In the genomic region with DNA sequence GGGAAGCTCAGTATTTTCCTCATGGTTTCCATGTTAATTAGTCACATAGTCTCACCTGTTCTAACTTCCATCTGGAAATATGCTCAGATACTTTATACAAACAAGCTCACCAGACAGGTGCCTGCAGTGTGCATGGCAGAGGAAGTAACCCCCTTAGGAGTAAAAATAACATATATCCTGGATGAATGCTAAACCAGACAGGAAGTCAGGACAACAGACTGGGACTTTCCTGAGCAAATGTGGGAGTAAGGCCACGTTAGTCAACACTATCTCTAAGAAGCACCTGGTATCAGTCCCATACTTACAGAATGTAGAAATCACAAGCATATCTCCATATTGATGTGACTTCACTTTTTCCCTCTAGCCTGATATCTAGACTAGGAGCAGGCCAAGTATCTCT, we compare ENCODE assay signal across 21 cellular contexts.
"Had no signal": no experiment of that assay in that cellular context is flagged by ENCODE, and none has a peak within 500 bp of the region (broad histone marks: within the 10 kb centered on the region; RNA-seq: fewer than 3 reads in every experiment).

No MANE protein-coding gene starts in this region.

- FAIRE-seq: HepG2, K562, RCC 7860 had no signal

- H3K4me2 ChIP-seq: KMS-11 had no signal

- H3K36me3 ChIP-seq: SJSA1 had no signal

- H3K9me3 ChIP-seq: SJSA1 had no signal

- H3K27ac ChIP-seq: KMS-11, SJSA1, SK-N-MC had no signal

- H3K9ac ChIP-seq: KMS-11 had no signal

- H3K4me3 ChIP-seq: K562, SJSA1, SK-N-MC had no signal

- DNase-seq: Kasumi-1, MV-4-11, NCI-H1048, NCI-H1105, NCI-H1417, NCI-H1436 treated with DMSO at 0.1 percent for 48 hours, NCI-H1694, NCI-H187 treated with DMSO at 0.1 percent for 48 hours, NCI-H2029 treated with DMSO at 0.1 percent for 48 hours, NCI-H2171 treated with DMSO at 0.1 percent for 48 hours, NCI-H69, NCI-H774, Right ventricle myocardium superior, RPMI8226, SIG-M5 had no signal

- ATAC-seq: HepG2, K562 had no signal

- H3K27me3 ChIP-seq: SJSA1 had no signal
